8 cellular contexts compared by ENCODE assay signal in the genomic region with DNA sequence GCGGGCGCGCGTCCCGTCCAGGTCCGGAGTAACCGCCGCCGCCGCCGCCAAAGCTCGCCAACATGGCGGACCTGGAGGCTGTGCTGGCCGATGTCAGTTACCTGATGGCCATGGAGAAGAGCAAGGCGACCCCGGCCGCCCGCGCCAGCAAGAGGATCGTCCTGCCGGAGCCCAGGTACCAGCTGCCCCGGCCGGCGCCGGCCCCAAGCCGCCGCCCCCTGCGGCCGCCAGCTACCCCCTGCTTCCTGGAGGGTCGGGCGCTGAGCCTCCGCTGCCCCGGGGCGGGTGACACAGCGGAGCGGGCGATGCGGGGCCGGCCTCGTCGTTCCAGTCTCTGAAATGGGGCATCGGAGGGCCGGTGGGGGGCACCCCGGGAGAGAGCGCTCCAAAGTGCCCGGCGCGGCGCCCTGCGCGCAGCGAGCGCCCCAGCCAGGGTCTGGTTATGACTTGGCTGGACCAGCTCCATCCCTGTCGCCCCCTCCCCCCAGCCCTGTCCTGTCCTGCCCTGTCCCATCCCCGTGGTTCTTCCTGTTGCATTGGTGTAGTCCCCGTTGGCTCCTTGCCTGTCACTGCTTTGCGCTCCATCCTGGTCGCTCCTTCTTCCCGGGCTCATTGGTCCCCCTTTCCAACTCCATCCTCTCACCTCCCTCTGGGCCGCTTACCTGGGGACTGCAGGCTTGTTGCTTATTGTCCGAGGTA. TPM values are rescaled to one million over a fixed set of nuclear protein-coding genes. Genes with fewer than 3 reads are reported as not detected.
A peak's percentile ranks its signal among the peaks of the same experiment; 100 is the strongest.
DNase-seq lines count a peak whose midpoint lies in the region; ATAC-seq and TF ChIP-seq lines count a peak whose summit lies in the region.

No MANE protein-coding gene starts in this region.

- H3K27ac Mint-ChIP-seq in immature natural killer cell = peak overlapping the region in 1 of 6 donors; percentile 63

- no peaks in the 10 kb centered on the region for H3K9me3 ChIP-seq in ascending aorta

- POLR2A ChIA-PET in BJ (lab: Charles Lee) = no interaction called here

- peak overlapping the region; percentile 86 to 98 (median 95) for H3K4me3 Mint-ChIP-seq in immature natural killer cell

- peaks cover 3 to 23% (median 5%) of the 10 kb centered on the region in 3 donors for H3K27me3 Mint-ChIP-seq in immature natural killer cell (ENCODE audit: low read depth in 3 of 3)

- CTCF ChIA-PET in BJ (lab: Yijun Ruan, JAX) = interaction anchor here (0.5 kb wide), 1 partner anchor 103 kb away, joined by 3 read pairs; no protein-coding TSS in a partner anchor

- TF ChIP-seq CTCF in BJ (IDR thresholded peaks at IDR 0.05; ENCODE audit: insufficient read depth, low read depth, low read length) (no peak), ascending aorta (IDR thresholded peaks at IDR 0.05) (no peak)

- H3K4me3 ChIP-seq in BJ (ENCODE audit: low read depth, low read length) (peak overlapping the region; percentile 44), ascending aorta (peak overlapping the region; percentile 82 to 90)

- DNase-seq in BJ (ENCODE audit: low read depth) (no peak), NCI-H2171 (lab: John Stamatoyannopoulos, UW) (peak; percentile 19), ascending aorta (ENCODE audit: low spot score in 2 of 2) (no peak), immature natural killer cell (peak; percentile 1 to 10 (median 7)), NCI-H1048 (lab: John Stamatoyannopoulos, UW) (no peak), NCI-H345 treated with DMSO at 0.1 percent for 48 hours (lab: John Stamatoyannopoulos, UW; ENCODE audit: unreplicated experiment) (no peak)
- peak; percentile 4 for DNase-seq in stimulated activated CD4-positive, alpha-beta T cell treated with anti-CD3 and anti-CD28 coated beads, Interleukin-1b, Interleukin-23, amount 100 ng/mL, for 48 hours

- peaks cover 0 to 13% of the 10 kb centered on the region in 2 donors for H3K4me1 ChIP-seq in ascending aorta

- peaks cover 10 to 25% of the 10 kb centered on the region in 2 donors for H3K4me1 Mint-ChIP-seq in immature natural killer cell

- H3K36me3 ChIP-seq in BJ (ENCODE audit: control insufficient read depth, insufficient read depth, low read length) (no peaks in the 10 kb centered on the region), ascending aorta (no peaks in the 10 kb centered on the region)

- ATAC-seq in GM21390 (IDR thresholded peaks at IDR 0.05; ENCODE audit: unreplicated experiment) = peak; percentile 7

- no peaks in the 10 kb centered on the region for H3K9me3 Mint-ChIP-seq in immature natural killer cell

- H3K27me3 ChIP-seq in BJ (ENCODE audit: control insufficient read depth, insufficient read depth, low read length) (peaks cover 5% of the 10 kb centered on the region), ascending aorta (no peaks in the 10 kb centered on the region)

- H3K36me3 Mint-ChIP-seq in immature natural killer cell = no peaks in the 10 kb centered on the region

- H3K27ac ChIP-seq in ascending aorta = peak overlapping the region in 1 of 2 donors; percentile 57

- intact Hi-C loops in ascending aorta (cut with DNase I) = loop anchor here (5.0 to 10.0 kb wide), 2 partner anchors 207 to 1670 kb away; partner anchors contain the start of gene MIF

RNA-seq across cellular contexts. Expression of gene GRK3, which starts 0.7 kb away (rescaled TPM):
- polyA plus RNA-seq in BJ (2011; rRNA removed) (0.72 and 1.1 TPM in 2 replicates), immature natural killer cell (under 1 TPM; 0.14 to 0.34 (median 0.24) TPM)
- polyA minus RNA-seq in BJ (2011; rRNA and poly(A)+ RNA removed) = 0.98 and 1.00 TPM in 2 replicates
- 74.9 TPM for total RNA-seq in ascending aorta

Comparison
In these comparisons a context has a peak if more than half of its experiments do, and no peak if none do; other contexts are left out.
1. DNase-seq: peak in NCI-H2171 (single experiment), immature natural killer cell (3 of 3) and stimulated activated CD4-positive, alpha-beta T cell treated with anti-CD3 and anti-CD28 coated beads, Interleukin-1b, Interleukin-23, amount 100 ng/mL, for 48 hours (single experiment); none in BJ (single experiment), ascending aorta (0 of 2), NCI-H1048 (single experiment) and NCI-H345 treated with DMSO at 0.1 percent for 48 hours (single experiment).